Comparison of ENCODE assay signal across 12 cellular contexts in genomic region chr20:45433316-45433715, GRCh38. TPM values are rescaled to one million over a fixed set of nuclear protein-coding genes. Genes with fewer than 3 reads are reported as not detected.
DNase-seq lines count a peak whose midpoint lies in the region; ATAC-seq and TF ChIP-seq lines count a peak whose summit lies in the region.
"Had no signal": no experiment of that assay in that cellular context is flagged by ENCODE, and none has a peak within 500 bp of the region (broad histone marks: within the 10 kb centered on the region; RNA-seq: fewer than 3 reads in every experiment).

No MANE protein-coding gene starts in this region.

- intact Hi-C loops in psoas muscle (cut with DNase I), result no loop called here

- peak; percentile 65 for DNase-seq in EL
- peak; percentile 34 to 48 for DNase-seq in SJCRH30
- DNase-seq in foreskin melanocyte, result peak; percentile 19
- peak; percentile 32 to 69 for DNase-seq in psoas muscle
- DNase-seq in NCI-H187 treated with DMSO at 0.1 percent for 48 hours (lab: John Stamatoyannopoulos, UW), result no peak
- no peak for DNase-seq in effector memory CD4-positive, alpha-beta T cell
- DNase-seq in COR-L47 (lab: John Stamatoyannopoulos, UW), result no peak
- DNase-seq: activated CD4-positive, alpha-beta T cell treated with anti-CD3 and anti-CD28 coated beads for 4 hours; GDM1; retina had no signal

- no peaks in the 10 kb centered on the region for H3K27me3 ChIP-seq in SJCRH30
- no peaks in the 10 kb centered on the region for H3K27me3 ChIP-seq in psoas muscle (ENCODE audit: insufficient read depth in 3 of 3, low read length in 2 of 3)
- H3K27me3 ChIP-seq in effector memory CD4-positive, alpha-beta T cell (replicated peaks; ENCODE audit: control insufficient read depth, insufficient read depth, low read length, poor library complexity, severe bottlenecking), result no peaks in the 10 kb centered on the region

- H3K4me3 ChIP-seq in SJCRH30, result no peak overlapping the region
- H3K4me3 ChIP-seq in psoas muscle, result no peak overlapping the region
- no peak overlapping the region for H3K4me3 ChIP-seq in effector memory CD4-positive, alpha-beta T cell (ENCODE audit: insufficient read depth, low read depth, low read length, poor library complexity, severe bottlenecking)

- 21 to 25% (median 21%) methylated on average over 3 of the region's 3 CpGs for WGBS in psoas muscle, 3 donors

- TF ChIP-seq CTCF in psoas muscle (IDR thresholded peaks at IDR 0.05), result no peak

- no peak overlapping the region for H3K27ac ChIP-seq in SJCRH30
- H3K27ac ChIP-seq in psoas muscle, result no peak overlapping the region
- H3K27ac ChIP-seq in effector memory CD4-positive, alpha-beta T cell (ENCODE audit: insufficient read depth, low read length, poor library complexity, severe bottlenecking), result no peak overlapping the region

- H3K9me3 ChIP-seq in SJCRH30 (replicated peaks), result no peaks in the 10 kb centered on the region
- no peaks in the 10 kb centered on the region for H3K9me3 ChIP-seq in psoas muscle
- no peaks in the 10 kb centered on the region for H3K9me3 ChIP-seq in effector memory CD4-positive, alpha-beta T cell (ENCODE audit: control insufficient read depth, low read length)

- H3K36me3 ChIP-seq in SJCRH30 (no peaks in the 10 kb centered on the region), psoas muscle (ENCODE audit: insufficient read depth in 1 of 2, low read depth in 1 of 2) (no peaks in the 10 kb centered on the region)
- H3K36me3 ChIP-seq in effector memory CD4-positive, alpha-beta T cell (ENCODE audit: control insufficient read depth, insufficient read depth, low read length), result no peaks in the 10 kb centered on the region

- ATAC-seq in psoas muscle, result peak in 2 of 4 donors; percentile 54 to 55
- no peak for ATAC-seq in activated CD4-positive, CD25-positive, alpha-beta regulatory T cell treated with anti-CD3 and anti-CD28 coated beads, Interleukin-2, amount 50 U/mL, for 24 hours

- H3K4me1 ChIP-seq in SJCRH30, result 0 out of 2 replicates have a peak, but pooled peaks cover 2% of the 10 kb centered on the region
- peaks cover 7% of the 10 kb centered on the region for H3K4me1 ChIP-seq in psoas muscle
- peaks cover 7% of the 10 kb centered on the region for H3K4me1 ChIP-seq in effector memory CD4-positive, alpha-beta T cell (ENCODE audit: control insufficient read depth, insufficient read depth, low read length, poor library complexity, severe bottlenecking)

RNA-seq across cellular contexts. Expression of gene PIGT, which starts 17.4 kb away (rescaled TPM):
- 106 and 110 TPM in 2 replicates for total RNA-seq in SJCRH30 (2014; rRNA removed; shearing (Covaris generic))
- total RNA-seq in psoas muscle, result 10 to 100 TPM; 48.0 to 74.9 (median 57.1) TPM
- 100 to 1,000 TPM in 1 of 3 donors, 10 to 100 TPM in 2; 57.3 to 113 (median 94.7) TPM for polyA plus RNA-seq in psoas muscle

RNA-seq across cellular contexts. Expression of gene DBNDD2, which starts 25.2 kb away (rescaled TPM):
- 5.2 and 8.1 TPM in 2 replicates for total RNA-seq in SJCRH30 (2014; rRNA removed; shearing (Covaris generic))
- 100 to 1,000 TPM; 108 to 180 (median 163) TPM for total RNA-seq in psoas muscle
- polyA plus RNA-seq in psoas muscle, result 100 to 1,000 TPM; 151 to 230 (median 162) TPM

RNA-seq across cellular contexts. Expression of gene WFDC2, which starts 36.2 kb away (rescaled TPM):
- 5.0 and 6.6 TPM in 2 replicates for total RNA-seq in SJCRH30 (2014; rRNA removed; shearing (Covaris generic))
- under 1 TPM in 2 of 4 donors, not detected in 2; 0.44 to 0.74 TPM for total RNA-seq in psoas muscle
- under 1 TPM in 2 of 3 donors, not detected in 1; 0.22 to 0.31 TPM for polyA plus RNA-seq in psoas muscle
- total RNA-seq: bronchial epithelial cell had no signal

RNA-seq across cellular contexts. Expression of gene TP53TG5, which starts 55.2 kb away (rescaled TPM):
- total RNA-seq in SJCRH30 (2014; rRNA removed; shearing (Covaris generic)), result not detected in 2 replicates
- under 1 TPM in 2 of 4 donors, not detected in 2; 0.38 to 0.69 TPM for total RNA-seq in psoas muscle
- 1 to 10 TPM in 1 of 3 donors, under 1 TPM in 2; 0.12 to 1.0 (median 0.16) TPM for polyA plus RNA-seq in psoas muscle
- total RNA-seq: bronchial epithelial cell had no signal

Comparison
In these comparisons a context has a peak if more than half of its experiments do, and no peak if none do; other contexts are left out.
1. DNase-seq: peak in EL (single experiment), SJCRH30 (2 of 2), foreskin melanocyte (single experiment) and psoas muscle (2 of 2); none in NCI-H187 treated with DMSO at 0.1 percent for 48 hours (single experiment), effector memory CD4-positive, alpha-beta T cell (0 of 3) and COR-L47 (single experiment).
2. RNA of gene DBNDD2, which starts 25.2 kb away (total RNA-seq): 108 to 180 TPM in psoas muscle; 5.2 to 8.1 TPM in SJCRH30; every median in the first group is over 10 times any median in the second.